In genomic region chr18:75003764-75004690, GRCh38 we compare ENCODE assay signal across 17 cellular contexts.
A peak's percentile ranks its signal among the peaks of the same experiment; 100 is the strongest.
DNase-seq lines count a peak whose midpoint lies in the region; ATAC-seq and TF ChIP-seq lines count a peak whose summit lies in the region.
"Had no signal": no experiment of that assay in that cellular context is flagged by ENCODE, and none has a peak within 500 bp of the region (broad histone marks: within the 10 kb centered on the region; RNA-seq: fewer than 3 reads in every experiment).

No MANE protein-coding gene starts in this region.

- H3K27me3 Mint-ChIP-seq in naive thymus-derived CD4-positive, alpha-beta T cell = no peaks in the 10 kb centered on the region

- no peaks in the 10 kb centered on the region for H3K36me3 ChIP-seq in right atrium auricular region
- no peaks in the 10 kb centered on the region for H3K36me3 ChIP-seq in naive thymus-derived CD4-positive, alpha-beta T cell (ENCODE audit: control insufficient read depth in 2 of 3, insufficient read depth in 3 of 3, low read length in 3 of 3)
- H3K36me3 ChIP-seq: thyroid gland had no signal

- peaks cover 0 to 39% (median 18%) of the 10 kb centered on the region in 5 donors for H3K36me3 Mint-ChIP-seq in naive thymus-derived CD4-positive, alpha-beta T cell
- H3K36me3 Mint-ChIP-seq: stimulated activated effector memory CD8-positive, alpha-beta T cell treated with anti-CD3 and anti-CD28 coated beads, Interleukin-12 subunit alpha, Interleukin-12 subunit beta, amount 100 ng/mL, for 72 hours had no signal

- TF ChIP-seq CTCF in right atrium auricular region (IDR thresholded peaks at IDR 0.05) = no peak

- H3K4me1 Mint-ChIP-seq in naive thymus-derived CD4-positive, alpha-beta T cell = peaks cover 0 to 5% (median 0%) of the 10 kb centered on the region in 7 donors
- H3K4me1 Mint-ChIP-seq: stimulated activated effector memory CD8-positive, alpha-beta T cell treated with anti-CD3 and anti-CD28 coated beads, Interleukin-12 subunit alpha, Interleukin-12 subunit beta, amount 100 ng/mL, for 72 hours had no signal

- H3K9me3 ChIP-seq in right atrium auricular region = no peaks in the 10 kb centered on the region
- no peaks in the 10 kb centered on the region for H3K9me3 ChIP-seq in naive thymus-derived CD4-positive, alpha-beta T cell (ENCODE audit: control insufficient read depth in 2 of 3, low read length in 3 of 3)
- H3K9me3 ChIP-seq: A549, thyroid gland had no signal

- intact Hi-C loops in Right ventricle myocardium superior (cut with DNase I) = no loop called here
- intact Hi-C loops in left cardiac atrium (cut with DNase I) = no loop called here
- intact Hi-C loops in naive thymus-derived CD4-positive, alpha-beta T cell (cut with micrococcal nuclease) = no loop called here

- CTCF ChIA-PET in naive thymus-derived CD4-positive, alpha-beta T cell (lab: Charles Lee) = no interaction called here

- peak; percentile 94 for ATAC-seq in Right ventricle myocardium superior (ENCODE audit: poor library complexity)
- ATAC-seq in left cardiac atrium = peak; percentile 70 to 97
- no peak for ATAC-seq in naive thymus-derived CD4-positive, alpha-beta T cell
- no peak for ATAC-seq in HG03342 (IDR thresholded peaks at IDR 0.05; ENCODE audit: unreplicated experiment)
- ATAC-seq: A549; stimulated activated effector memory CD8-positive, alpha-beta T cell treated with anti-CD3 and anti-CD28 coated beads, Interleukin-12 subunit alpha, Interleukin-12 subunit beta, amount 100 ng/mL, for 72 hours had no signal

- POLR2A ChIA-PET in naive thymus-derived CD4-positive, alpha-beta T cell (lab: Charles Lee) = no interaction called here

- H3K27ac Mint-ChIP-seq in naive thymus-derived CD4-positive, alpha-beta T cell = no peak overlapping the region
- H3K27ac Mint-ChIP-seq: stimulated activated effector memory CD8-positive, alpha-beta T cell treated with anti-CD3 and anti-CD28 coated beads, Interleukin-12 subunit alpha, Interleukin-12 subunit beta, amount 100 ng/mL, for 72 hours had no signal

- H3K27ac ChIP-seq in right atrium auricular region = peak overlapping the region in 1 of 2 donors; percentile 41
- no peak overlapping the region for H3K27ac ChIP-seq in naive thymus-derived CD4-positive, alpha-beta T cell (ENCODE audit: low read depth, low read length)
- H3K27ac ChIP-seq: A549, GM23248, thyroid gland had no signal

- H3K4me3 Mint-ChIP-seq in naive thymus-derived CD4-positive, alpha-beta T cell = no peak overlapping the region
- H3K4me3 Mint-ChIP-seq: CD14-positive monocyte; stimulated activated effector memory CD8-positive, alpha-beta T cell treated with anti-CD3 and anti-CD28 coated beads, Interleukin-12 subunit alpha, Interleukin-12 subunit beta, amount 100 ng/mL, for 72 hours had no signal

- peaks cover 0 to 19% of the 10 kb centered on the region in 2 donors for H3K4me1 ChIP-seq in right atrium auricular region
- no peaks in the 10 kb centered on the region for H3K4me1 ChIP-seq in naive thymus-derived CD4-positive, alpha-beta T cell (ENCODE audit: control insufficient read depth in 2 of 2, insufficient read depth in 2 of 2, low read length in 2 of 2)
- H3K4me1 ChIP-seq: A549, thyroid gland had no signal

- H3K9me3 Mint-ChIP-seq in naive thymus-derived CD4-positive, alpha-beta T cell = no peaks in the 10 kb centered on the region
- H3K9me3 Mint-ChIP-seq: CD14-positive monocyte; stimulated activated effector memory CD8-positive, alpha-beta T cell treated with anti-CD3 and anti-CD28 coated beads, Interleukin-12 subunit alpha, Interleukin-12 subunit beta, amount 100 ng/mL, for 72 hours had no signal

- DNase-seq in Right ventricle myocardium superior = peak; percentile 41
- no peak for DNase-seq in right atrium auricular region (ENCODE audit: low spot score)
- DNase-seq in NCI-H69 (lab: John Stamatoyannopoulos, UW) = peak; percentile 39
- no peak for DNase-seq in left cardiac atrium
- DNase-seq in NCI-H1694 treated with DMSO at 0.1 percent for 48 hours (lab: John Stamatoyannopoulos, UW) = no peak
- no peak for DNase-seq in RKO (ENCODE audit: low spot score)
- no peak for DNase-seq in naive thymus-derived CD4-positive, alpha-beta T cell
- DNase-seq: activated CD4-positive, alpha-beta T cell treated with anti-CD3 and anti-CD28 coated beads, Interleukin-2, amount 50 U/mL, for 1 hour; cerebellar nuclear complex; RPMI8226; SW 1271; thyroid gland had no signal

- no peaks in the 10 kb centered on the region for H3K27me3 ChIP-seq in right atrium auricular region
- no peaks in the 10 kb centered on the region for H3K27me3 ChIP-seq in naive thymus-derived CD4-positive, alpha-beta T cell (ENCODE audit: control insufficient read depth in 2 of 2, insufficient read depth in 2 of 2, low read length in 2 of 2)
- H3K27me3 ChIP-seq: thyroid gland had no signal

- H3K4me3 ChIP-seq in right atrium auricular region = no peak overlapping the region
- H3K4me3 ChIP-seq in naive thymus-derived CD4-positive, alpha-beta T cell (ENCODE audit: low read length) = no peak overlapping the region
- H3K4me3 ChIP-seq: A549, GM23248, thyroid gland had no signal

Comparison
In these comparisons a context has a peak if more than half of its experiments do, and no peak if none do; other contexts are left out.
1. DNase-seq: peak in Right ventricle myocardium superior (single experiment) and NCI-H69 (single experiment); none in right atrium auricular region (single experiment), left cardiac atrium (single experiment), NCI-H1694 treated with DMSO at 0.1 percent for 48 hours (single experiment), RKO (single experiment) and naive thymus-derived CD4-positive, alpha-beta T cell (0 of 9).
2. ATAC-seq: peak in Right ventricle myocardium superior (single experiment) and left cardiac atrium (2 of 2); none in naive thymus-derived CD4-positive, alpha-beta T cell (single experiment) and HG03342 (single experiment).